Comparison of ENCODE assay signal across 20 cellular contexts in the genomic region with DNA sequence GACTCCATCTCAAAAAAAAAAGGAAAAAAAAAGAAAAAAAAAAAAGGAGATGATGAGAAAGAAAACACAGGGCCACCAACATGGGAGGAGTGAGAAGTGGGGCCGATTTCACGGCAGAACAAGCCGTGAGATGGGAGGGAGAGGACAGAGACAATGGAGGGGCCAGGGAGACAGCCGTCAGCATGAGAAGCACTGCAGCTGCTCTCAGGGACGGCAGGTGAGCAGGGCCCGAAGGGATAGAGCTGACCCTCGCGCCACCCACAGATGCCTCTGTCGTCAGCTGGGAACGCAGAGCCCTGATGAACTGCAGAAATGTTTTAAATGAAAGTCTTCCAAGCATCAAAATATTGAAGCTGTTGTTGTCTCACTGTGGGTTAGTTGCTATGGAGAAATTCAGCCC. TPM values are rescaled to one million over a fixed set of nuclear protein-coding genes. Genes with fewer than 3 reads are reported as not detected.
A peak's percentile ranks its signal among the peaks of the same experiment; 100 is the strongest.
DNase-seq lines count a peak whose midpoint lies in the region; ATAC-seq, FAIRE-seq and TF ChIP-seq lines count a peak whose summit lies in the region.
"Had no signal": no experiment of that assay in that cellular context is flagged by ENCODE, and none has a peak within 500 bp of the region (broad histone marks: within the 10 kb centered on the region; RNA-seq: fewer than 3 reads in every experiment).

No MANE protein-coding gene starts in this region.

- H3K9ac ChIP-seq in kidney (ENCODE audit: low read length in 2 of 2) = no peak overlapping the region
- H3K9ac ChIP-seq: GM23248 had no signal

- peaks cover 1% of the 10 kb centered on the region for H3K27me3 Mint-ChIP-seq in chondrocyte (ENCODE audit: low read depth)

- H3K4me3 Mint-ChIP-seq in chondrocyte (ENCODE audit: unreplicated experiment) = no peak overlapping the region
- H3K4me3 Mint-ChIP-seq: B cell, CD14-positive monocyte had no signal

- no peak for TF ChIP-seq CTCF in chondrocyte (IDR thresholded peaks at IDR 0.05)
- no peak for TF ChIP-seq CTCF in kidney (IDR thresholded peaks at IDR 0.05; ENCODE audit: borderline replicate concordance, extremely low read depth, insufficient read depth)
- TF ChIP-seq CTCF in stomach (IDR thresholded peaks at IDR 0.05) = no peak

- H3K4me1 ChIP-seq in kidney (ENCODE audit: control insufficient read depth in 1 of 2, insufficient read depth in 1 of 2, low read depth in 1 of 2, low read length in 2 of 2) (no peaks in the 10 kb centered on the region), stomach (no peaks in the 10 kb centered on the region)
- H3K4me1 ChIP-seq: A549 had no signal

- intact Hi-C loops in kidney (cut with DNase I) = no loop called here
- intact Hi-C loops in stomach (cut with DNase I; ENCODE audit: low total_unique reads) = no loop called here

- no peak overlapping the region for H3K27ac Mint-ChIP-seq in chondrocyte (ENCODE audit: unreplicated experiment)
- H3K27ac Mint-ChIP-seq: B cell, CD14-positive monocyte had no signal

- TF ChIP-seq EP300 in stomach (IDR thresholded peaks at IDR 0.05) = no peak

- H3K4me3 ChIP-seq in kidney (ENCODE audit: low read length in 2 of 2) (no peak overlapping the region), stomach (no peak overlapping the region)
- H3K4me3 ChIP-seq: A549, GM23248 had no signal

- no peak for TF ChIP-seq POLR2A in stomach (IDR thresholded peaks at IDR 0.05)

- no peak for FAIRE-seq in kidney (lab: Jason Lieb, UNC)
- FAIRE-seq: A549, GM18507 had no signal

- no peaks in the 10 kb centered on the region for H3K9me3 ChIP-seq in kidney (ENCODE audit: control insufficient read depth in 1 of 2, low read length in 2 of 2)
- peaks cover 0 to 5% (median 0%) of the 10 kb centered on the region in 4 donors for H3K9me3 ChIP-seq in stomach

- H3K27ac ChIP-seq in kidney (ENCODE audit: low read depth in 2 of 2, low read length in 2 of 2) (no peak overlapping the region), stomach (peak overlapping the region in 1 of 5 donors; percentile 65)
- H3K27ac ChIP-seq: A549, GM23248 had no signal

- peaks cover 6% of the 10 kb centered on the region for H3K4me1 Mint-ChIP-seq in chondrocyte (ENCODE audit: low read depth)
- H3K4me1 Mint-ChIP-seq: B cell, CD14-positive monocyte had no signal

- H3K36me3 ChIP-seq in kidney (ENCODE audit: control insufficient read depth in 1 of 2, insufficient read depth in 2 of 2, low read length in 2 of 2) (no peaks in the 10 kb centered on the region), stomach (peaks cover 0 to 21% (median 7%) of the 10 kb centered on the region in 4 donors)

- H3K36me3 Mint-ChIP-seq in chondrocyte (ENCODE audit: low read depth) = no peaks in the 10 kb centered on the region
- H3K36me3 Mint-ChIP-seq: CD14-positive monocyte had no signal

- ATAC-seq in HG02798 (IDR thresholded peaks at IDR 0.05; ENCODE audit: poor library complexity, unreplicated experiment) = no peak

- 75 to 91% (median 84%) methylated on average over 10 of the region's 10 CpGs for WGBS in stomach, 5 donors

- peak; percentile 47 for DNase-seq in NCI-H146 (lab: John Stamatoyannopoulos, UW)
- peak; percentile 47 for DNase-seq in chondrocyte (ENCODE audit: low spot score)
- DNase-seq in kidney = peak; percentile 32
- DNase-seq in stomach = peak; percentile 16
- no peak for DNase-seq in middle frontal gyrus (ENCODE audit: extremely low spot score, low spot score)
- DNase-seq in NCI-H1694 (lab: John Stamatoyannopoulos, UW) = no peak
- DNase-seq: DMS53; GDM1; GM23248; HCEC 1CT; KG1; NCI-H1092; NCI-H1436 treated with DMSO at 0.1 percent for 48 hours; NCI-H2081 treated with DMSO at 0.1 percent for 48 hours; NK-92 treated with Interleukin-12 subunit alpha and Interleukin-12 subunit beta, amount 100 ng/mL, for 24 hours had no signal

- H3K9me3 Mint-ChIP-seq in chondrocyte (ENCODE audit: low read depth) = peaks cover 4% of the 10 kb centered on the region

- no peaks in the 10 kb centered on the region for H3K27me3 ChIP-seq in stomach

RNA-seq across cellular contexts. Expression of a gene that starts 20.3 kb away (rescaled TPM):
- 5.3 to 5.7 TPM (median 5.5 TPM) in 3 replicates for total RNA-seq in chondrocyte
- 9.1 TPM for total RNA-seq in kidney
- polyA plus RNA-seq in kidney (ENCODE audit: insufficient read depth, low read depth, low replicate concordance) = 1.8 TPM
- total RNA-seq in stomach = 10 to 100 TPM in 3 of 5 donors, 1 to 10 TPM in 2; 4.3 to 19.3 (median 13.4) TPM
- polyA plus RNA-seq in stomach = 1 to 10 TPM; 1.1 to 4.9 (median 2.4) TPM
- polyA plus RNA-seq: CD14-positive monocyte had no signal

Comparison
In these comparisons a context has a peak if more than half of its experiments do, and no peak if none do; other contexts are left out.
1. DNase-seq: peak in NCI-H146 (single experiment), chondrocyte (single experiment), kidney (single experiment) and stomach (single experiment); none in middle frontal gyrus (single experiment) and NCI-H1694 (single experiment).